Comparison of ENCODE assay signal across 1 cellular context in genomic region chr14:37583358-37584210, GRCh38.
TF ChIP-seq lines count a peak whose summit lies in the region.

No MANE protein-coding gene starts in this region.

TF ChIP-seq in HepG2, 621 proteins besides CTCF, POLR2A, EP300 and RAD21 (continued from another document and continues in another):
- TF ChIP-seq TAF1 (CRISPR knock-in tag; IDR thresholded peaks at IDR 0.05) (peak; percentile 62; the same call in 1 of the 2 replicates), GZF1 (CRISPR knock-in tag; IDR thresholded peaks at IDR 0.05) (no peak), FLYWCH1 (CRISPR knock-in tag; IDR thresholded peaks at IDR 0.05) (no peak), PCBP1 (IDR thresholded peaks at IDR 0.05; ENCODE audit: borderline replicate concordance, low read depth, low read length) (no peak), KDM5A (IDR thresholded peaks at IDR 0.05; ENCODE audit: borderline replicate concordance, low read length) (no peak), ZNF703 (CRISPR knock-in tag; IDR thresholded peaks at IDR 0.05; ENCODE audit: borderline replicate concordance) (no peak), POLR2AphosphoS2 (IDR thresholded peaks at IDR 0.05; ENCODE audit: low read depth, low read length) (no peak), MTA1 (CRISPR knock-in tag; IDR thresholded peaks at IDR 0.05; ENCODE audit: borderline replicate concordance) (no peak), PBX3 (CRISPR knock-in tag; IDR thresholded peaks at IDR 0.05; ENCODE audit: borderline replicate concordance) (no peak), PLRG1 (conservative IDR thresholded peaks at IDR 0.05) (no peak), ZNF792 (CRISPR knock-in tag; IDR thresholded peaks at IDR 0.05) (no peak), ARID4A (CRISPR knock-in tag; IDR thresholded peaks at IDR 0.05; ENCODE audit: borderline replicate concordance) (peak; percentile 40; the same call in 1 of the 2 replicates), TFE3 (CRISPR knock-in tag; IDR thresholded peaks at IDR 0.05) (peak; percentile 44; the same call in 1 of the 2 replicates), GMEB2 (CRISPR knock-in tag; IDR thresholded peaks at IDR 0.05; ENCODE audit: low read depth) (no peak), ZNF550 (CRISPR knock-in tag; IDR thresholded peaks at IDR 0.05; ENCODE audit: borderline replicate concordance) (no peak), NFRKB (IDR thresholded peaks at IDR 0.05) (no peak), ZNF615 (CRISPR knock-in tag; IDR thresholded peaks at IDR 0.05; ENCODE audit: borderline replicate concordance) (0 out of 2 replicates have a peak, but pooled peaks have one; percentile 30), U2AF1 (optimal IDR thresholded peaks at IDR 0.05; ENCODE audit: low read depth, low read length) (no peak), JDP2 (CRISPR knock-in tag; IDR thresholded peaks at IDR 0.05; ENCODE audit: borderline replicate concordance) (no peak), SNAPC2 (CRISPR knock-in tag; IDR thresholded peaks at IDR 0.05) (no peak), ZFP62 (CRISPR knock-in tag; IDR thresholded peaks at IDR 0.05) (no peak), ZNF777 (CRISPR knock-in tag; IDR thresholded peaks at IDR 0.05) (peak; percentile 53; the same call in 1 of the 2 replicates), TAF15 (IDR thresholded peaks at IDR 0.05; ENCODE audit: low read depth, low read length, poor library complexity, severe bottlenecking) (peak; percentile 48), ZNF143 (CRISPR knock-in tag; IDR thresholded peaks at IDR 0.05) (no peak), ZNF766 (CRISPR knock-in tag; IDR thresholded peaks at IDR 0.05; ENCODE audit: borderline replicate concordance) (peak; percentile 75; the same call in 1 of the 2 replicates), AGO1 (IDR thresholded peaks at IDR 0.05; ENCODE audit: low read depth, low read length, poor library complexity, severe bottlenecking) (peak; percentile 48), ZNF629 (CRISPR knock-in tag; conservative IDR thresholded peaks at IDR 0.05) (peak; percentile 23; the same call in 1 of the 2 replicates), ASH2L (IDR thresholded peaks at IDR 0.05; ENCODE audit: insufficient read length, low read depth, low read length) (peak; percentile 82), ZNF639 (CRISPR knock-in tag; conservative IDR thresholded peaks at IDR 0.05) (no peak), ZBTB7B (CRISPR knock-in tag; IDR thresholded peaks at IDR 0.05) (peak; percentile 80), ZNF75D (CRISPR knock-in tag; IDR thresholded peaks at IDR 0.05; ENCODE audit: borderline replicate concordance) (no peak), MAX (IDR thresholded peaks at IDR 0.05) (no peak), ZNF879 (CRISPR knock-in tag; IDR thresholded peaks at IDR 0.05) (no peak), ZNF709 (CRISPR knock-in tag; IDR thresholded peaks at IDR 0.05) (peak; percentile 29; the same call in 1 of the 2 replicates), HDAC1 (CRISPR knock-in tag; IDR thresholded peaks at IDR 0.05) (0 out of 2 replicates have a peak, but pooled peaks have one; percentile 40), ZNF713 (CRISPR knock-in tag; IDR thresholded peaks at IDR 0.05) (0 out of 2 replicates have a peak, but pooled peaks have one; percentile 46), HOXA3 (CRISPR knock-in tag; IDR thresholded peaks at IDR 0.05) (peak; percentile 55), TFDP1 (CRISPR knock-in tag; IDR thresholded peaks at IDR 0.05; ENCODE audit: borderline replicate concordance) (0 out of 2 replicates have a peak, but pooled peaks have one; percentile 3), ZNF367 (CRISPR knock-in tag; IDR thresholded peaks at IDR 0.05; ENCODE audit: borderline replicate concordance) (no peak), STAT5B (CRISPR knock-in tag; IDR thresholded peaks at IDR 0.05) (no peak), ZNF841 (CRISPR knock-in tag; IDR thresholded peaks at IDR 0.05; ENCODE audit: borderline replicate concordance) (no peak), CBX2 (IDR thresholded peaks at IDR 0.05; ENCODE audit: low read depth, low read length) (no peak), CBX2 (CRISPR knock-in tag; IDR thresholded peaks at IDR 0.05; ENCODE audit: low read depth) (no peak), HES4 (CRISPR knock-in tag; IDR thresholded peaks at IDR 0.05; ENCODE audit: borderline replicate concordance) (0 out of 2 replicates have a peak, but pooled peaks have one; percentile 19), TOE1 (CRISPR knock-in tag; IDR thresholded peaks at IDR 0.05) (no peak), FOXP4 (CRISPR knock-in tag; IDR thresholded peaks at IDR 0.05) (no peak; the same call in 1 of the 2 replicates), SIN3B (IDR thresholded peaks at IDR 0.05; ENCODE audit: low read length) (no peak), THYN1 (CRISPR knock-in tag; IDR thresholded peaks at IDR 0.05; ENCODE audit: borderline replicate concordance, low read depth) (no peak), ZNF691 (CRISPR knock-in tag; IDR thresholded peaks at IDR 0.05; ENCODE audit: borderline replicate concordance, low read depth) (no peak), RCOR2 (CRISPR knock-in tag; IDR thresholded peaks at IDR 0.05) (no peak), ZSCAN5A (CRISPR knock-in tag; IDR thresholded peaks at IDR 0.05; ENCODE audit: borderline replicate concordance) (no peak), MED8 (CRISPR knock-in tag; IDR thresholded peaks at IDR 0.05; ENCODE audit: insufficient replicate concordance) (no peak), CEBPB (IDR thresholded peaks at IDR 0.05; ENCODE audit: borderline replicate concordance, low read depth, low read length) (no peak), KDM5B (CRISPR knock-in tag; IDR thresholded peaks at IDR 0.05; ENCODE audit: borderline replicate concordance) (peak; percentile 76; the same call in 1 of the 2 replicates), KLF16 (CRISPR knock-in tag; IDR thresholded peaks at IDR 0.05) (peak in 1 of 2 experiments; percentile 15; a peak in 1 of 4 replicates), MAF1 (CRISPR knock-in tag; IDR thresholded peaks at IDR 0.05; ENCODE audit: borderline replicate concordance) (0 out of 2 replicates have a peak, but pooled peaks have one; percentile 17), SKI (IDR thresholded peaks at IDR 0.05; ENCODE audit: partially characterized antibody) (no peak)
